17 cellular contexts compared by ENCODE assay signal in the genomic region with DNA sequence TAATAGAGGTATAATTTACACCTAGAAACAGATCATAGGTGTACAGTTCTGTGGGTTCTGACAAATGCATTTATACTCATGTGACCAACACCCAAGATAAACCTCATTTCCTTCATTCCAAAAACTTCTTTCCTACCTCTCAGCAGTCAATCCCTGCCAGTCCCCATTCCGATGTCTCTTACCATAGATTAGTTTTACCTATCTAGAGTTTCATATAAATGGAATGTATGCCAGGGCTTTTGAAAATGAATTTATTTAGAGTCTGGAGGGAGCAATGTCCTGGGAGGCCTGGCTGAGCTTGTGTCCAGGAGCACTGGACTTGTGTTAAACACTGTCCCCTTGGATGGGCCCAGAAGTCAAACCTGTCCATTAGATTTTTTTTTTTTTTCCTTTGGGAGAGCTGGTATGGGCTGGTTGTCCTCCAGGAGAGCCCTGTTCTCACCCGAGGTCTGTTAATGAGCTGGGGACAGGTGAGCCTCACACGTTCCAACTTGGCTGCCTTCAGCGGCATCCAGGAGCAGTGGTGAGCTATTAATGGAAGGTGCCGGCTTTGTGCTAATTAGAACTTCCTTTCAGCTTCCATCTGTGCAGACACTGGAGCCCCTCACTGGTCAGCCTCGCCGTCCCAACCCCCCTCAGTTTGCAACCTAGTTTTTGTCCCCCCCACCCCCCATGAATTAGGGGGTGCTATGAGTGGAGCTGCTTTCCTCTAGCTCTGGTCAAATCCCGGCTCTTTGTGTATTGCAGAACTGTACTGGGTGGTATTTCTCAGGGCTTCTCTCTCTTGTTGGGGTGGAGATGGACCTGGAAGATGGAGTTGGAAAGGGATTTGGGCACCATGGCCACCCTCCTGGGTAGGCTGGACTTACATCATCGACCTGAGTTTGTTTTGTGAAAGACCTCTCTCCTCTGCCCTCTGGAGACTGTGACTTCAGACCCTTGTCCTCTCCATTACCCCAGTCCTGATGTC. TPM values are rescaled to one million over a fixed set of nuclear protein-coding genes. Genes with fewer than 3 reads are reported as not detected.
DNase-seq lines count a peak whose midpoint lies in the region; ATAC-seq, FAIRE-seq and TF ChIP-seq lines count a peak whose summit lies in the region.
"Had no signal": no experiment of that assay in that cellular context is flagged by ENCODE, and none has a peak within 500 bp of the region (broad histone marks: within the 10 kb centered on the region; RNA-seq: fewer than 3 reads in every experiment).

No MANE protein-coding gene starts in this region.

- no peak for TF ChIP-seq POLR2A in endothelial cell of umbilical vein (IDR thresholded peaks at IDR 0.05; ENCODE audit: low read depth, low read length)

- H3K36me3 ChIP-seq in endothelial cell of umbilical vein (ENCODE audit: control insufficient read depth in 2 of 2, extremely low read depth in 1 of 2, insufficient read depth in 2 of 2, low read length in 2 of 2): no peaks in the 10 kb centered on the region
- H3K36me3 ChIP-seq in left lung: no peaks in the 10 kb centered on the region

- no peaks in the 10 kb centered on the region for H3K36me3 Mint-ChIP-seq in H9 (ENCODE audit: insufficient read depth in 1 of 3, low read depth in 3 of 3)
- H3K36me3 Mint-ChIP-seq: CD4-positive, alpha-beta memory T cell had no signal

- CTCF ChIA-PET in endothelial cell of umbilical vein (lab: Charles Lee): interaction anchor here (0.8 to 6.0 kb wide), 5 partner anchors 13 to 67 kb away, joined by 3 to 70 read pairs (median 4); no protein-coding TSS in a partner anchor

- no peak overlapping the region for H2BK15ac ChIP-seq in H9 (ENCODE audit: low read depth, low read length)

- H3K4me3 Mint-ChIP-seq in H9: 0 out of 5 replicates have a peak overlapping the region, but pooled peaks of 1 of the 2 experiments have one; percentile 5
- H3K4me3 Mint-ChIP-seq: CD4-positive, alpha-beta memory T cell; HFFc6 had no signal

- H3K4me2 ChIP-seq in H9 (ENCODE audit: insufficient read depth, insufficient read length, low read length) (no peak overlapping the region), endothelial cell of umbilical vein (ENCODE audit: insufficient read depth, low read length) (no peak overlapping the region)
- H3K4me2 ChIP-seq: A549 had no signal

- POLR2A ChIA-PET in endothelial cell of umbilical vein (lab: Charles Lee): interaction anchor here (0.7 kb wide), 1 partner anchor 1452 kb away, joined by 3 read pairs; no protein-coding TSS in a partner anchor

- H4K5ac ChIP-seq in H9 (ENCODE audit: insufficient read length, low read depth, low read length): no peak overlapping the region

- no peaks in the 10 kb centered on the region for H3K79me1 ChIP-seq in H9 (ENCODE audit: insufficient read depth, low read depth, low read length, poor library complexity, severe bottlenecking)

- H3K9me3 Mint-ChIP-seq in H9: peaks cover 3% of the 10 kb centered on the region in 2 experiments; a peak in 2 of 5 replicates
- H3K9me3 Mint-ChIP-seq: HFFc6 had no signal

- H2AFZ ChIP-seq in H9 (ENCODE audit: low read length) (no peak overlapping the region), endothelial cell of umbilical vein (ENCODE audit: low read depth, low read length) (no peak overlapping the region)
- H2AFZ ChIP-seq: GM23248 had no signal

- TF ChIP-seq CTCF in H9 (conservative IDR thresholded peaks at IDR 0.05): no peak
- TF ChIP-seq CTCF in endothelial cell of umbilical vein (IDR thresholded peaks at IDR 0.05; ENCODE audit: extremely low read depth in 1 of 2, insufficient read depth in 1 of 2, low read depth in 1 of 2, low read length in 2 of 2): no peak
- TF ChIP-seq CTCF in left lung (IDR thresholded peaks at IDR 0.05): no peak

- H2BK5ac ChIP-seq in H9 (ENCODE audit: insufficient read length, low read length): no peak overlapping the region

- H3K23me2 ChIP-seq in H9 (ENCODE audit: insufficient read length, low read depth, low read length, poor library complexity, severe bottlenecking): no peaks in the 10 kb centered on the region

- no peak for ATAC-seq in left lung
- ATAC-seq: A549 had no signal

- DNase-seq in H9 (peak; percentile 43), cerebellar cortex (ENCODE audit: low spot score) (peak; percentile 83), endothelial cell of umbilical vein (ENCODE audit: low read depth, low spot score) (no peak), GF-D8 (lab: John Stamatoyannopoulos, UW) (no peak), left lung (no peak)
- no peak for DNase-seq in activated CD4-positive, alpha-beta T cell treated with anti-CD3 and anti-CD28 coated beads, Interleukin-2, amount 50 U/mL, for 48 hours
- DNase-seq: BE2C; CD4-positive, alpha-beta memory T cell; DMS79; GM23248; HCEC 1CT; HFFc6 had no signal

- no peak overlapping the region for H3K9ac ChIP-seq in H9 (ENCODE audit: extremely low read depth, insufficient read length, low read length)
- no peak overlapping the region for H3K9ac ChIP-seq in endothelial cell of umbilical vein (replicated peaks; ENCODE audit: extremely low read depth, insufficient read depth, low read length)
- H3K9ac ChIP-seq: GM23248 had no signal

- no peak overlapping the region for H3K18ac ChIP-seq in H9 (ENCODE audit: insufficient read length, low read depth, low read length)

- no peak overlapping the region for H4K8ac ChIP-seq in H9 (replicated peaks; ENCODE audit: insufficient read length, low read depth, low read length)

- H3K9me3 ChIP-seq in H9 (ENCODE audit: control insufficient read depth, low read depth, low read length) (no peaks in the 10 kb centered on the region), endothelial cell of umbilical vein (replicated peaks; ENCODE audit: control insufficient read depth, insufficient read depth, low read length) (no peaks in the 10 kb centered on the region), left lung (no peaks in the 10 kb centered on the region)
- H3K9me3 ChIP-seq: A549, BE2C had no signal

- H3K56ac ChIP-seq in H9 (ENCODE audit: insufficient read length, low read depth, low read length): no peak overlapping the region

- no peak overlapping the region for H3K23ac ChIP-seq in H9 (ENCODE audit: insufficient read length, low read depth, low read length)

- H3K27me3 Mint-ChIP-seq in H9 (ENCODE audit: low read depth): peaks cover 98% of the 10 kb centered on the region

- H3K4me1 ChIP-seq in H9 (ENCODE audit: insufficient read depth, low read length): no peaks in the 10 kb centered on the region; the same call in 1 of the 2 replicates
- H3K4me1 ChIP-seq in endothelial cell of umbilical vein (ENCODE audit: control insufficient read depth, extremely low read depth, insufficient read depth, low read length): peaks cover 4% of the 10 kb centered on the region
- H3K4me1 ChIP-seq in left lung: peaks cover 8 to 27% of the 10 kb centered on the region in 2 donors
- H3K4me1 ChIP-seq: A549 had no signal

- no peak overlapping the region for H3T11ph ChIP-seq in H9 (ENCODE audit: low read length)

- H3K9me1 ChIP-seq in endothelial cell of umbilical vein (replicated peaks; ENCODE audit: control insufficient read depth, extremely low read depth, insufficient read depth, low read length): no peaks in the 10 kb centered on the region

- no peak overlapping the region for H3K14ac ChIP-seq in H9 (ENCODE audit: insufficient read depth, low read length)

- H2AK5ac ChIP-seq in H9 (ENCODE audit: insufficient read length, low read length): no peak overlapping the region

- H3K27me3 ChIP-seq in H9 (ENCODE audit: insufficient read depth, low read length) (peaks cover 96% of the 10 kb centered on the region), endothelial cell of umbilical vein (ENCODE audit: control insufficient read depth in 2 of 2, insufficient read depth in 2 of 2, low read length in 2 of 2) (peaks cover 92 to 98% of the 10 kb centered on the region in 2 experiments), left lung (peaks cover 96 to 100% of the 10 kb centered on the region in 2 donors)
- H3K27me3 ChIP-seq: BE2C had no signal

- H3K4ac ChIP-seq in H9 (ENCODE audit: low read depth, low read length): no peak overlapping the region

- no peak overlapping the region for H2BK12ac ChIP-seq in H9 (ENCODE audit: insufficient read length, low read depth, low read length)

- H3K27ac Mint-ChIP-seq in H9: no peak overlapping the region
- H3K27ac Mint-ChIP-seq: HFFc6 had no signal

- no peak overlapping the region for H4K91ac ChIP-seq in H9 (ENCODE audit: insufficient read length, low read depth, low read length)

- H2BK20ac ChIP-seq in H9 (ENCODE audit: low read depth, low read length, poor library complexity, severe bottlenecking): no peak overlapping the region

- intact Hi-C loops in endothelial cell of umbilical vein (cut with micrococcal nuclease): no loop called here
- intact Hi-C loops in left lung (cut with DNase I): no loop called here

- no peak overlapping the region for H3K27ac ChIP-seq in H9 (ENCODE audit: insufficient read length, low read depth, low read length)
- no peak overlapping the region for H3K27ac ChIP-seq in endothelial cell of umbilical vein (ENCODE audit: insufficient read depth, low read depth, low read length)
- H3K27ac ChIP-seq in temporal lobe (ENCODE audit: low read depth, low read length): peak overlapping the region; percentile 44
- no peak overlapping the region for H3K27ac ChIP-seq in left lung
- H3K27ac ChIP-seq: A549, C4-2B, GM23248, HL-60 had no signal

- dilution Hi-C loops in endothelial cell of umbilical vein (cut with MboI; ENCODE audit: extremely low pct_ligation_motif_present, low sequenced_read_pairs): no loop called here

- H3K4me3 ChIP-seq in endothelial cell of umbilical vein (replicated peaks in 1 of 3; ENCODE audit: insufficient read depth in 1 of 3, low read depth in 1 of 3, low read length in 3 of 3) (no peak overlapping the region), left lung (no peak overlapping the region)
- H3K4me3 ChIP-seq: A549, GM23248 had no signal

- H3K79me2 ChIP-seq in H9 (ENCODE audit: insufficient read depth, low read length) (no peaks in the 10 kb centered on the region), endothelial cell of umbilical vein (ENCODE audit: control insufficient read depth, insufficient read depth, low read length) (no peaks in the 10 kb centered on the region)

- no TSS peak for BruUV-seq in endothelial cell of umbilical vein (replicated peaks; lab: Mats Ljungman, UMichigan)

- H3K4me1 Mint-ChIP-seq in H9: peaks cover 31 to 61% of the 10 kb centered on the region in 2 experiments

- H4K20me1 ChIP-seq in H9 (ENCODE audit: control insufficient read depth, insufficient read depth, insufficient read length) (no peaks in the 10 kb centered on the region), endothelial cell of umbilical vein (replicated peaks; ENCODE audit: control insufficient read depth, extremely low read depth, insufficient read depth, low read length) (no peaks in the 10 kb centered on the region)

- WGBS in H9 (ENCODE audit: extremely low coverage, insufficient read length, low lambda C conversion rate): no CpG with 5 or more reads among the region's 9 CpGs

- H2BK120ac ChIP-seq in H9 (ENCODE audit: low read depth, low read length, poor library complexity, severe bottlenecking): no peak overlapping the region

- no peak for FAIRE-seq in endothelial cell of umbilical vein (lab: Jason Lieb, UNC)
- FAIRE-seq: G401.6 had no signal

RNA-seq across cellular contexts. Expression of gene POLG, which starts 40.8 kb away (rescaled TPM):
- total RNA-seq in H9 (2021) (57.7 and 60.3 TPM in 2 replicates), endothelial cell of umbilical vein (77.7 and 79.4 TPM in 2 replicates), temporal lobe (27.5 TPM), left lung (10 to 100 TPM; 53.3 to 71.5 TPM)
- 33.8 and 36.6 TPM in 2 replicates for polyA plus RNA-seq in endothelial cell of umbilical vein
- polyA plus RNA-seq in endothelial cell of umbilical vein (2011; cell fraction: cytosol; rRNA removed): 24.9 and 27.4 TPM in 2 replicates
- polyA plus RNA-seq in endothelial cell of umbilical vein (2011; cell fraction: nucleus; rRNA removed): 236 and 246 TPM in 2 replicates
- polyA plus RNA-seq in endothelial cell of umbilical vein (2012): 53.5 and 54.2 TPM in 2 replicates
- polyA minus RNA-seq in endothelial cell of umbilical vein: 74.4 and 77.4 TPM in 2 replicates
- 24.2 TPM for polyA minus RNA-seq in endothelial cell of umbilical vein (2011; cell fraction: cytosol; rRNA and poly(A)+ RNA removed)
- polyA minus RNA-seq in endothelial cell of umbilical vein (2011; cell fraction: nucleus; rRNA and poly(A)+ RNA removed): 61.2 and 82.9 TPM in 2 replicates

Comparison
In these comparisons a context has a peak if more than half of its experiments do, and no peak if none do; other contexts are left out.
1. DNase-seq: peak in H9 (single experiment) and cerebellar cortex (single experiment); none in endothelial cell of umbilical vein (single experiment), GF-D8 (single experiment), left lung (0 of 2) and activated CD4-positive, alpha-beta T cell treated with anti-CD3 and anti-CD28 coated beads, Interleukin-2, amount 50 U/mL, for 48 hours (0 of 2).